ENCODE assay signal across 1 cellular context in the genomic region with DNA sequence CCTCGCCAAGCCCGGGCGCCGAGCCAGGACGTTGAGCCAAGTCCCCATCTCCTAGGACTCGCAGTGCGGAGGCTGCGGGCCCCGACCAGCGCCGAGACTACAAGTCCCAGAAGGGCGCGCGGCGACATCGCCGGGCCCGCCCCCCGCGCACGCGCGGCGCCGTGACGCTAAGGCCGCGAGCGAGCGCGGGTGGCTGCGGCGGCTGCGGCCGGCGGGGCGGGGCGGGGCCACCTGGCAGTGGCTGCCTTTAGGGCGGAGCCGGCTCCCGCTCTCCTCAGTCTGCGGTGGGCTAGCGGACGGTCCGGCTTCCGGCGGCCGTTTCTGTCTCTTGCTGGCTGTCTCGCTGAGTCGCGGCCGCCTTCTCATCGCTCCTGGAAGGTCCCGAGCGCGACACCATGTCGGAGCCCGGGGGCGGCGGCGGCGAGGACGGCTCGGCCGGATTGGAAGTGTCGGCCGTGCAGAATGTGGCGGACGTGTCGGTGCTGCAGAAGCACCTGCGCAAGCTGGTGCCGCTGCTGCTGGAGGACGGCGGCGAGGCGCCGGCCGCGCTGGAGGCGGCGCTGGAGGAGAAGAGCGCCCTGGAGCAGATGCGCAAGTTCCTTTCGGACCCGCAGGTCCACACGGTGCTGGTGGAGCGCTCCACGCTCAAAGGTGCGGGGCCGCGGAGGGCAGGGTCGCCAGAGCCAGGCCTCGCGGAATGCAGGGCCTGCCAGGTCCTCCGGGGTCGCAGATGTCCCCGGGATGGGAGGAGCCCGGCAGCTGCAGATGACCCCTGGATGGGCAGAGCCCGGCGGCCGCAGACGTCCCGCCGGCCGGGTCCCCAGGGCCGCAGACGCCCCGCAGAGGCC.
TF ChIP-seq lines count a peak whose summit lies in the region.

DYNC1H1 (plus strand) TSS at position 277 of the 848 bp plus-strand sequence; CDS start at position 396, 119 bp downstream.

TF ChIP-seq in HepG2, 621 proteins besides CTCF, POLR2A, EP300 and RAD21 (continued from another document and continues in another):
- TF ChIP-seq, protein P1, sequence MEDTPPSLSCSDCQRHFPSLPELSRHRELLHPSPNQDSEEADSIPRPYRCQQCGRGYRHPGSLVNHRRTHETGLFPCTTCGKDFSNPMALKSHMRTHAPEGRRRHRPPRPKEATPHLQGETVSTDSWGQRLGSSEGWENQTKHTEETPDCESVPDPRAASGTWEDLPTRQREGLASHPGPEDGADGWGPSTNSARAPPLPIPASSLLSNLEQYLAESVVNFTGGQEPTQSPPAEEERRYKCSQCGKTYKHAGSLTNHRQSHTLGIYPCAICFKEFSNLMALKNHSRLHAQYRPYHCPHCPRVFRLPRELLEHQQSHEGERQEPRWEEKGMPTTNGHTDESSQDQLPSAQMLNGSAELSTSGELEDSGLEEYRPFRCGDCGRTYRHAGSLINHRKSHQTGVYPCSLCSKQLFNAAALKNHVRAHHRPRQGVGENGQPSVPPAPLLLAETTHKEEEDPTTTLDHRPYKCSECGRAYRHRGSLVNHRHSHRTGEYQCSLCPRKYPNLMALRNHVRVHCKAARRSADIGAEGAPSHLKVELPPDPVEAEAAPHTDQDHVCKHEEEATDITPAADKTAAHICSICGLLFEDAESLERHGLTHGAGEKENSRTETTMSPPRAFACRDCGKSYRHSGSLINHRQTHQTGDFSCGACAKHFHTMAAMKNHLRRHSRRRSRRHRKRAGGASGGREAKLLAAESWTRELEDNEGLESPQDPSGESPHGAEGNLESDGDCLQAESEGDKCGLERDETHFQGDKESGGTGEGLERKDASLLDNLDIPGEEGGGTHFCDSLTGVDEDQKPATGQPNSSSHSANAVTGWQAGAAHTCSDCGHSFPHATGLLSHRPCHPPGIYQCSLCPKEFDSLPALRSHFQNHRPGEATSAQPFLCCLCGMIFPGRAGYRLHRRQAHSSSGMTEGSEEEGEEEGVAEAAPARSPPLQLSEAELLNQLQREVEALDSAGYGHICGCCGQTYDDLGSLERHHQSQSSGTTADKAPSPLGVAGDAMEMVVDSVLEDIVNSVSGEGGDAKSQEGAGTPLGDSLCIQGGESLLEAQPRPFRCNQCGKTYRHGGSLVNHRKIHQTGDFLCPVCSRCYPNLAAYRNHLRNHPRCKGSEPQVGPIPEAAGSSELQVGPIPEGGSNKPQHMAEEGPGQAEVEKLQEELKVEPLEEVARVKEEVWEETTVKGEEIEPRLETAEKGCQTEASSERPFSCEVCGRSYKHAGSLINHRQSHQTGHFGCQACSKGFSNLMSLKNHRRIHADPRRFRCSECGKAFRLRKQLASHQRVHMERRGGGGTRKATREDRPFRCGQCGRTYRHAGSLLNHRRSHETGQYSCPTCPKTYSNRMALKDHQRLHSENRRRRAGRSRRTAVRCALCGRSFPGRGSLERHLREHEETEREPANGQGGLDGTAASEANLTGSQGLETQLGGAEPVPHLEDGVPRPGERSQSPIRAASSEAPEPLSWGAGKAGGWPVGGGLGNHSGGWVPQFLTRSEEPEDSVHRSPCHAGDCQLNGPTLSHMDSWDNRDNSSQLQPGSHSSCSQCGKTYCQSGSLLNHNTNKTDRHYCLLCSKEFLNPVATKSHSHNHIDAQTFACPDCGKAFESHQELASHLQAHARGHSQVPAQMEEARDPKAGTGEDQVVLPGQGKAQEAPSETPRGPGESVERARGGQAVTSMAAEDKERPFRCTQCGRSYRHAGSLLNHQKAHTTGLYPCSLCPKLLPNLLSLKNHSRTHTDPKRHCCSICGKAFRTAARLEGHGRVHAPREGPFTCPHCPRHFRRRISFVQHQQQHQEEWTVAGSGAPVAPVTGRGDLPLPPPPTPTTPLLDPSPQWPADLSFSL (CRISPR knock-in tag; IDR thresholded peaks at IDR 0.05) = 0 out of 2 replicates have a peak, but pooled peaks have one; percentile 12
- TF ChIP-seq, protein P2, sequence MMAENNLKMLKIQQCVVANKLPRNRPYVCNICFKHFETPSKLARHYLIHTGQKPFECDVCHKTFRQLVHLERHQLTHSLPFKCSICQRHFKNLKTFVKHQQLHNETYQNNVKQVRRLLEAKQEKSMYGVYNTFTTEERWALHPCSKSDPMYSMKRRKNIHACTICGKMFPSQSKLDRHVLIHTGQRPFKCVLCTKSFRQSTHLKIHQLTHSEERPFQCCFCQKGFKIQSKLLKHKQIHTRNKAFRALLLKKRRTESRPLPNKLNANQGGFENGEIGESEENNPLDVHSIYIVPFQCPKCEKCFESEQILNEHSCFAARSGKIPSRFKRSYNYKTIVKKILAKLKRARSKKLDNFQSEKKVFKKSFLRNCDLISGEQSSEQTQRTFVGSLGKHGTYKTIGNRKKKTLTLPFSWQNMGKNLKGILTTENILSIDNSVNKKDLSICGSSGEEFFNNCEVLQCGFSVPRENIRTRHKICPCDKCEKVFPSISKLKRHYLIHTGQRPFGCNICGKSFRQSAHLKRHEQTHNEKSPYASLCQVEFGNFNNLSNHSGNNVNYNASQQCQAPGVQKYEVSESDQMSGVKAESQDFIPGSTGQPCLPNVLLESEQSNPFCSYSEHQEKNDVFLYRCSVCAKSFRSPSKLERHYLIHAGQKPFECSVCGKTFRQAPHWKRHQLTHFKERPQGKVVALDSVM (CRISPR knock-in tag; IDR thresholded peaks at IDR 0.05) = peak; percentile 21; the same call in 1 of the 2 replicates
- peak; percentile 59; the same call in 1 of the 2 replicates for TF ChIP-seq ZNF563 (CRISPR knock-in tag; IDR thresholded peaks at IDR 0.05)
- peak; percentile 27; the same call in 1 of the 2 replicates for TF ChIP-seq HOXA3 (CRISPR knock-in tag; IDR thresholded peaks at IDR 0.05)
- TF ChIP-seq ZNF275 (CRISPR knock-in tag; IDR thresholded peaks at IDR 0.05; ENCODE audit: borderline replicate concordance) = peak; percentile 81; the same call in 1 of the 2 replicates
- TF ChIP-seq KLF13 (CRISPR knock-in tag; IDR thresholded peaks at IDR 0.05) = 0 out of 2 replicates have a peak, but pooled peaks have one; percentile 38
- 0 out of 2 replicates have a peak, but pooled peaks have one; percentile 40 for TF ChIP-seq SNAPC2 (CRISPR knock-in tag; IDR thresholded peaks at IDR 0.05)
- no peak for TF ChIP-seq RXRA (CRISPR knock-in tag; IDR thresholded peaks at IDR 0.05)
- TF ChIP-seq DZIP1 (CRISPR knock-in tag; IDR thresholded peaks at IDR 0.05) = peak; percentile 96
- TF ChIP-seq NFE2L2 (IDR thresholded peaks at IDR 0.05; ENCODE audit: low read length) = no peak
- no peak for TF ChIP-seq ZNF558 (CRISPR knock-in tag; IDR thresholded peaks at IDR 0.05; ENCODE audit: borderline replicate concordance)
- peak; percentile 43; the same call in 1 of the 2 replicates for TF ChIP-seq ZNF225 (CRISPR knock-in tag; IDR thresholded peaks at IDR 0.05)
- no peak for TF ChIP-seq TP53 (CRISPR knock-in tag; conservative IDR thresholded peaks at IDR 0.05)
- TF ChIP-seq, protein P3, sequence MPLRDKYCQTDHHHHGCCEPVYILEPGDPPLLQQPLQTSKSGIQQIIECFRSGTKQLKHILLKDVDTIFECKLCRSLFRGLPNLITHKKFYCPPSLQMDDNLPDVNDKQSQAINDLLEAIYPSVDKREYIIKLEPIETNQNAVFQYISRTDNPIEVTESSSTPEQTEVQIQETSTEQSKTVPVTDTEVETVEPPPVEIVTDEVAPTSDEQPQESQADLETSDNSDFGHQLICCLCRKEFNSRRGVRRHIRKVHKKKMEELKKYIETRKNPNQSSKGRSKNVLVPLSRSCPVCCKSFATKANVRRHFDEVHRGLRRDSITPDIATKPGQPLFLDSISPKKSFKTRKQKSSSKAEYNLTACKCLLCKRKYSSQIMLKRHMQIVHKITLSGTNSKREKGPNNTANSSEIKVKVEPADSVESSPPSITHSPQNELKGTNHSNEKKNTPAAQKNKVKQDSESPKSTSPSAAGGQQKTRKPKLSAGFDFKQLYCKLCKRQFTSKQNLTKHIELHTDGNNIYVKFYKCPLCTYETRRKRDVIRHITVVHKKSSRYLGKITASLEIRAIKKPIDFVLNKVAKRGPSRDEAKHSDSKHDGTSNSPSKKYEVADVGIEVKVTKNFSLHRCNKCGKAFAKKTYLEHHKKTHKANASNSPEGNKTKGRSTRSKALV (CRISPR knock-in tag; IDR thresholded peaks at IDR 0.05) = 0 out of 2 replicates have a peak, but pooled peaks have one; percentile 24
- TF ChIP-seq, protein P4, sequence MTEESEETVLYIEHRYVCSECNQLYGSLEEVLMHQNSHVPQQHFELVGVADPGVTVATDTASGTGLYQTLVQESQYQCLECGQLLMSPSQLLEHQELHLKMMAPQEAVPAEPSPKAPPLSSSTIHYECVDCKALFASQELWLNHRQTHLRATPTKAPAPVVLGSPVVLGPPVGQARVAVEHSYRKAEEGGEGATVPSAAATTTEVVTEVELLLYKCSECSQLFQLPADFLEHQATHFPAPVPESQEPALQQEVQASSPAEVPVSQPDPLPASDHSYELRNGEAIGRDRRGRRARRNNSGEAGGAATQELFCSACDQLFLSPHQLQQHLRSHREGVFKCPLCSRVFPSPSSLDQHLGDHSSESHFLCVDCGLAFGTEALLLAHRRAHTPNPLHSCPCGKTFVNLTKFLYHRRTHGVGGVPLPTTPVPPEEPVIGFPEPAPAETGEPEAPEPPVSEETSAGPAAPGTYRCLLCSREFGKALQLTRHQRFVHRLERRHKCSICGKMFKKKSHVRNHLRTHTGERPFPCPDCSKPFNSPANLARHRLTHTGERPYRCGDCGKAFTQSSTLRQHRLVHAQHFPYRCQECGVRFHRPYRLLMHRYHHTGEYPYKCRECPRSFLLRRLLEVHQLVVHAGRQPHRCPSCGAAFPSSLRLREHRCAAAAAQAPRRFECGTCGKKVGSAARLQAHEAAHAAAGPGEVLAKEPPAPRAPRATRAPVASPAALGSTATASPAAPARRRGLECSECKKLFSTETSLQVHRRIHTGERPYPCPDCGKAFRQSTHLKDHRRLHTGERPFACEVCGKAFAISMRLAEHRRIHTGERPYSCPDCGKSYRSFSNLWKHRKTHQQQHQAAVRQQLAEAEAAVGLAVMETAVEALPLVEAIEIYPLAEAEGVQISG (CRISPR knock-in tag; IDR thresholded peaks at IDR 0.05) = peak; percentile 75
- TF ChIP-seq KDM2A (CRISPR knock-in tag; IDR thresholded peaks at IDR 0.05; ENCODE audit: borderline replicate concordance, low read depth) = peak; percentile 78; the same call in 1 of the 2 replicates
- TF ChIP-seq RXRB (CRISPR knock-in tag; IDR thresholded peaks at IDR 0.05; ENCODE audit: borderline replicate concordance) = peak; percentile 59; the same call in 1 of the 2 replicates
- no peak for TF ChIP-seq THRA (CRISPR knock-in tag; IDR thresholded peaks at IDR 0.05; ENCODE audit: borderline replicate concordance)
- TF ChIP-seq ZNF136 (CRISPR knock-in tag; IDR thresholded peaks at IDR 0.05; ENCODE audit: low read depth) = peak; percentile 75; the same call in 1 of the 2 replicates
- TF ChIP-seq RBAK (CRISPR knock-in tag; IDR thresholded peaks at IDR 0.05) = no peak
- no peak for TF ChIP-seq TEAD2 (CRISPR knock-in tag; IDR thresholded peaks at IDR 0.05)
- TF ChIP-seq MED8 (CRISPR knock-in tag; IDR thresholded peaks at IDR 0.05; ENCODE audit: insufficient replicate concordance) = no peak
- TF ChIP-seq POLR2AphosphoS5 (IDR thresholded peaks at IDR 0.05; ENCODE audit: low read depth, low read length) = peak; percentile 93
- peak; percentile 60; the same call in 1 of the 2 replicates for TF ChIP-seq ZBTB7B (CRISPR knock-in tag; IDR thresholded peaks at IDR 0.05)
- peak; percentile 65; the same call in 1 of the 2 replicates for TF ChIP-seq KMT2B (CRISPR knock-in tag; IDR thresholded peaks at IDR 0.05)
- TF ChIP-seq CSRNP1 (CRISPR knock-in tag; IDR thresholded peaks at IDR 0.05) = peak; percentile 75; the same call in 1 of the 2 replicates
- no peak for TF ChIP-seq ZNF850 (CRISPR knock-in tag; conservative IDR thresholded peaks at IDR 0.05)
